Comparison of ENCODE assay signal across 5 cellular contexts in genomic region chr16:2577044-2577443, GRCh38. TPM values are rescaled to one million over a fixed set of nuclear protein-coding genes. Genes with fewer than 3 reads are reported as not detected.
"Had no signal": no experiment of that assay in that cellular context is flagged by ENCODE, and none has a peak within 500 bp of the region (broad histone marks: within the 10 kb centered on the region; RNA-seq: fewer than 3 reads in every experiment).

No MANE protein-coding gene starts in this region.

RNA-seq across cellular contexts. Expression of gene CEMP1, which starts 45.8 kb away (rescaled TPM):
- total RNA-seq: subcutaneous adipose tissue, temporal lobe, tibial nerve, urinary bladder, vagina had no signal
